9 cellular contexts compared by ENCODE assay signal in genomic region chr13:112752711-112753541, GRCh38.
DNase-seq lines count a peak whose midpoint lies in the region; ATAC-seq and TF ChIP-seq lines count a peak whose summit lies in the region.
"Had no signal": no experiment of that assay in that cellular context is flagged by ENCODE, and none has a peak within 500 bp of the region (broad histone marks: within the 10 kb centered on the region; RNA-seq: fewer than 3 reads in every experiment).

No MANE protein-coding gene starts in this region.

- intact Hi-C loops in posterior vena cava (cut with DNase I) = no loop called here

- POLR2A ChIA-PET in RWPE1 (lab: Yijun Ruan, JAX; ENCODE audit: low non-redundant PET) = no interaction called here

- peaks cover 9% of the 10 kb centered on the region for H3K36me3 ChIP-seq in DND-41 (ENCODE audit: insufficient read depth, low read length)

- no peaks in the 10 kb centered on the region for H3K9me3 ChIP-seq in DND-41 (ENCODE audit: insufficient read depth, low read length, severe bottlenecking)

- H3K79me2 ChIP-seq in DND-41 (ENCODE audit: insufficient read depth, low read length) = peaks cover 62% of the 10 kb centered on the region

- H2AFZ ChIP-seq in DND-41 (ENCODE audit: low read depth, low read length) = no peak overlapping the region

- H3K4me2 ChIP-seq in DND-41 (ENCODE audit: insufficient read depth, low read length) = peak overlapping the region; percentile 58

- DNase-seq in DND-41 = peak; percentile 86
- peak; percentile 39 for DNase-seq in activated CD4-positive, alpha-beta T cell treated with anti-CD3 and anti-CD28 coated beads for 48 hours
- peak; percentile 13 for DNase-seq in central memory CD4-positive, alpha-beta T cell
- peak; percentile 56 for DNase-seq in posterior vena cava (ENCODE audit: low spot score)
- no peak for DNase-seq in Kasumi-1 (lab: John Stamatoyannopoulos, UW)
- no peak for DNase-seq in GM13976 (ENCODE audit: low spot score)
- no peak for DNase-seq in RWPE1 (ENCODE audit: low spot score)
- no peak for DNase-seq in HK-2 (ENCODE audit: unreplicated experiment)
- DNase-seq: nephron progenitor cell had no signal

- peaks cover 85% of the 10 kb centered on the region for H4K20me1 ChIP-seq in DND-41 (ENCODE audit: insufficient read depth, low read length)

- TF ChIP-seq CTCF in DND-41 (IDR thresholded peaks at IDR 0.05; ENCODE audit: borderline replicate concordance, extremely low read depth, low read length, poor library complexity, severe bottlenecking) = peak; percentile 56
- no peak for TF ChIP-seq CTCF in GM13976 (IDR thresholded peaks at IDR 0.05; ENCODE audit: borderline replicate concordance, control extremely low read depth, extremely low read depth, insufficient read depth, missing control alignments)
- TF ChIP-seq CTCF in RWPE1 (conservative IDR thresholded peaks at IDR 0.05; ENCODE audit: low read depth) = no peak

- no peaks in the 10 kb centered on the region for H3K27me3 ChIP-seq in DND-41 (ENCODE audit: insufficient read depth, low read length, poor library complexity)

- H3K4me3 ChIP-seq in DND-41 (ENCODE audit: low read depth in 1 of 2, low read length in 2 of 2) = 0 out of 4 replicates have a peak overlapping the region, but pooled peaks of 1 of the 2 experiments have one; percentile 4

- peak; percentile 99 for ATAC-seq in DND-41 (ENCODE audit: insufficient read depth, low read depth)

- CTCF ChIA-PET in RWPE1 (lab: Yijun Ruan, JAX) = interaction anchor here (0.7 kb wide), 1 partner anchor 16 kb away, joined by 3 read pairs; no protein-coding TSS in a partner anchor

- in situ Hi-C loops in GM13976 (cut with MboI; ENCODE audit: low sequenced_read_pairs, unreplicated experiment) = no loop called here

- peaks cover 35% of the 10 kb centered on the region for H3K4me1 ChIP-seq in DND-41 (ENCODE audit: insufficient read depth, low read length)

- peak overlapping the region; percentile 8; the same call in 1 of the 2 replicates for H3K27ac ChIP-seq in DND-41 (ENCODE audit: low read length)
- no peak overlapping the region for H3K27ac ChIP-seq in RWPE1

- H3K9ac ChIP-seq in DND-41 (ENCODE audit: low read depth, low read length) = no peak overlapping the region

Comparison
In these comparisons a context has a peak if more than half of its experiments do, and no peak if none do; other contexts are left out.
1. DNase-seq: peak in DND-41 (single experiment), activated CD4-positive, alpha-beta T cell treated with anti-CD3 and anti-CD28 coated beads for 48 hours (single experiment), central memory CD4-positive, alpha-beta T cell (single experiment) and posterior vena cava (single experiment); none in Kasumi-1 (0 of 2), GM13976 (single experiment), RWPE1 (single experiment) and HK-2 (single experiment).